ENCODE assay signal across 8 cellular contexts in the genomic region with DNA sequence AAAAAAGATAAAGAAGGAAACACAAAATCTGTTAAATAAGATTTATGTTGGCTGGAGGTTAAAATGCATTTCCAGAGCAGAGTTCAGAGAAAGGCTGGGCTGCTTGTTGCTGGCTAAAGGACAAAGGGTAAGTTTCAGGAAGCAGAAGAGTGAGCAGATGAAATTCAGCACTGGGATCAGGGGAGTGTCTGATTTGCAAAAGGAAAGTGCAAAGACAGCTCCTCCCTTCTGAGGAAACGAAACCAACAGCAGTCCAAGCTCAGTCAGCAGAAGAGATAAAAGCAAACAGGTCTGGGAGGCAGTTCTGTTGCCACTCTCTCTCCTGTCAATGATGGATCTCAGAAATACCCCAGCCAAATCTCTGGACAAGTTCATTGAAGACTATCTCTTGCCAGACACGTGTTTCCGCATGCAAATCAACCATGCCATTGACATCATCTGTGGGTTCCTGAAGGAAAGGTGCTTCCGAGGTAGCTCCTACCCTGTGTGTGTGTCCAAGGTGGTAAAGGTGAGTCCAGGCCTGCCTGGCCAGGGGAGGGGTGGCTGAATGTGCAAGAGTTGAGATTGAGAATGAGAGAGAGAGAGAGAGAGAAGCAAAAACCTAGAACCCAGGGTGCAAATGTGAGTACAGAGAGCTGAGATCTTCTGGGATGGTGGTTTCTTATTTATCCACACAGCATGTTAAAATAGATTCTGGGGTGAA. TPM values are rescaled to one million over a fixed set of nuclear protein-coding genes. Genes with fewer than 3 reads are reported as not detected.
A peak's percentile ranks its signal among the peaks of the same experiment; 100 is the strongest.
DNase-seq lines count a peak whose midpoint lies in the region; ATAC-seq and TF ChIP-seq lines count a peak whose summit lies in the region.

A gene (plus strand): TSS at position 251 of the 703 bp plus-strand sequence. CDS start 78 bp downstream, at position 329.

- peak within 1 kb of the TSS; percentile 17 for H3K9ac ChIP-seq in NT2/D1 (ENCODE audit: insufficient read length, low read depth)

- peak within 1 kb of the TSS; percentile 68 to 99 (median 94) for H3K27ac Mint-ChIP-seq in CD8-positive, alpha-beta memory T cell
- peak within 1 kb of the TSS; percentile 84 to 94 (median 90) for H3K27ac Mint-ChIP-seq in immature natural killer cell

- POLR2A ChIA-PET in CD8-positive, alpha-beta memory T cell (lab: Charles Lee) = interaction anchor here (1.8 to 3.8 kb wide), 2 partner anchors 31 to 72 kb away, joined by 6 to 21 read pairs; a partner anchor contains a TSS

- CTCF ChIA-PET in CD8-positive, alpha-beta memory T cell (lab: Charles Lee) = interaction anchor here (1.7 to 2.9 kb wide), 2 partner anchors 71 to 86 kb away, joined by 8 to 10 read pairs; a partner anchor contains a TSS

- peaks cover 3 to 15% (median 13%) of the 10 kb centered on the region in 3 donors for H3K36me3 Mint-ChIP-seq in CD8-positive, alpha-beta memory T cell
- H3K36me3 Mint-ChIP-seq in immature natural killer cell = peaks cover 14 to 27% (median 25%) of the 10 kb centered on the region in 3 donors

- peaks cover 60% of the 10 kb centered on the region for H3K4me1 ChIP-seq in CD8-positive, alpha-beta memory T cell (ENCODE audit: insufficient read depth, low read length)
- H3K4me1 ChIP-seq in NT2/D1 (ENCODE audit: insufficient read depth, insufficient read length) (no peaks in the 10 kb centered on the region), spleen (peaks cover 43 to 89% (median 79%) of the 10 kb centered on the region in 6 donors), SJCRH30 (no peaks in the 10 kb centered on the region)

- H3K4me1 Mint-ChIP-seq in CD8-positive, alpha-beta memory T cell = peaks cover 60 to 86% (median 67%) of the 10 kb centered on the region in 3 donors
- H3K4me1 Mint-ChIP-seq in immature natural killer cell = peaks cover 41 to 68% of the 10 kb centered on the region in 2 donors

- intact Hi-C loops in spleen (cut with DNase I; ENCODE audit: low total_unique reads) = loop anchor here (5.0 kb wide), 1 partner anchor 70 kb away; a partner anchor contains a TSS

- ATAC-seq in GM19025 (IDR thresholded peaks at IDR 0.05; ENCODE audit: low read depth, unreplicated experiment) (peak; percentile 62), HG03135 (IDR thresholded peaks at IDR 0.05; ENCODE audit: unreplicated experiment) (peak; percentile 70)

- H3K36me3 ChIP-seq in CD8-positive, alpha-beta memory T cell (ENCODE audit: insufficient read depth, low read length) = no peaks in the 10 kb centered on the region
- H3K36me3 ChIP-seq in NT2/D1 (ENCODE audit: insufficient read depth, insufficient read length, low read length) (no peaks in the 10 kb centered on the region), spleen (peaks cover 0 to 35% (median 2%) of the 10 kb centered on the region in 6 donors), SJCRH30 (no peaks in the 10 kb centered on the region)

- H3K9me3 ChIP-seq in CD8-positive, alpha-beta memory T cell (ENCODE audit: low read length) = no peaks in the 10 kb centered on the region
- H3K9me3 ChIP-seq in NT2/D1 (ENCODE audit: insufficient read depth, low read length) = no peaks in the 10 kb centered on the region
- peaks cover 0 to 2% (median 0%) of the 10 kb centered on the region in 8 donors for H3K9me3 ChIP-seq in spleen
- H3K9me3 ChIP-seq in SJCRH30 (replicated peaks) = no peaks in the 10 kb centered on the region

- TF ChIP-seq POLR2A in spleen (IDR thresholded peaks at IDR 0.05) = peak in 1 of 3 donors; percentile 63

- TF ChIP-seq CTCF in astrocyte of the cerebellum (IDR thresholded peaks at IDR 0.05; ENCODE audit: low read depth, low read length, missing control alignments) = no peak
- TF ChIP-seq CTCF in spleen (IDR thresholded peaks at IDR 0.05 in 8 of 11, conservative IDR thresholded peaks at IDR 0.05 in 3 of 11) = no peak

- no peaks in the 10 kb centered on the region for H3K27me3 ChIP-seq in CD8-positive, alpha-beta memory T cell (ENCODE audit: insufficient read depth, low read length, poor library complexity, severe bottlenecking)
- no peaks in the 10 kb centered on the region for H3K27me3 ChIP-seq in NT2/D1 (ENCODE audit: insufficient read depth, insufficient read length)
- H3K27me3 ChIP-seq in spleen (replicated peaks in 1 of 7) = no peaks in the 10 kb centered on the region
- no peaks in the 10 kb centered on the region for H3K27me3 ChIP-seq in SJCRH30

- 0 to 4% (median 2%) methylated on average over 4 of the region's 4 CpGs for WGBS in spleen, 5 donors

- H3K27me3 Mint-ChIP-seq in CD8-positive, alpha-beta memory T cell = no peaks in the 10 kb centered on the region
- H3K27me3 Mint-ChIP-seq in immature natural killer cell (ENCODE audit: low read depth in 3 of 3) = no peaks in the 10 kb centered on the region

- peak within 1 kb of the TSS; percentile 93 to 98 (median 95) for H3K4me3 Mint-ChIP-seq in CD8-positive, alpha-beta memory T cell
- H3K4me3 Mint-ChIP-seq in immature natural killer cell = peak within 1 kb of the TSS; percentile 90 to 99 (median 95)

- peak within 1 kb of the TSS; percentile 91 for H3K4me3 ChIP-seq in CD8-positive, alpha-beta memory T cell (ENCODE audit: low read length)
- H3K4me3 ChIP-seq in NT2/D1 (ENCODE audit: insufficient read length, low read depth) = no peak within 1 kb of the TSS
- peak within 1 kb of the TSS; percentile 4 for H3K4me3 ChIP-seq in astrocyte of the cerebellum (ENCODE audit: low read depth, low read length)
- peak within 1 kb of the TSS; percentile 51 to 75 (median 58) for H3K4me3 ChIP-seq in spleen
- no peak within 1 kb of the TSS for H3K4me3 ChIP-seq in SJCRH30

- H3K9me3 Mint-ChIP-seq in CD8-positive, alpha-beta memory T cell = no peaks in the 10 kb centered on the region
- H3K9me3 Mint-ChIP-seq in immature natural killer cell = no peaks in the 10 kb centered on the region

- DNase-seq in CD8-positive, alpha-beta memory T cell = peak in 2 of 5 donors; percentile 26 to 30
- peak; percentile 6 for DNase-seq in NT2/D1 (ENCODE audit: low read depth, low spot score)
- no peak for DNase-seq in astrocyte of the cerebellum (ENCODE audit: low read depth)
- DNase-seq in immature natural killer cell = peak; percentile 23 to 38 (median 38)
- DNase-seq in spleen = no peak
- no peak for DNase-seq in SJCRH30

- in situ Hi-C loops in astrocyte of the cerebellum (cut with HindIII; ENCODE audit: low sequenced_read_pairs) = no loop called here

- H3K27ac ChIP-seq in CD8-positive, alpha-beta memory T cell (ENCODE audit: low read depth, low read length) = peak within 1 kb of the TSS; percentile 57
- H3K27ac ChIP-seq in spleen (peak within 1 kb of the TSS; percentile 79 to 94 (median 87)), SJCRH30 (no peak within 1 kb of the TSS)

RNA-seq across cellular contexts. Expression of the gene that starts here (rescaled TPM):
- total RNA-seq in CD8-positive, alpha-beta memory T cell = 1 to 10 TPM; 4.5 to 5.5 TPM
- polyA plus RNA-seq in CD8-positive, alpha-beta memory T cell = 38.5 TPM
- polyA plus RNA-seq in immature natural killer cell = 10 to 100 TPM; 22.3 to 46.0 (median 25.6) TPM
- total RNA-seq in spleen = 10 to 100 TPM; 43.2 to 68.4 (median 56.7) TPM
- polyA plus RNA-seq in spleen = 10 to 100 TPM; 34.7 to 53.8 (median 47.7) TPM
- total RNA-seq in SJCRH30 (2014; rRNA removed; shearing (Covaris generic)) = not detected in 2 replicates

Comparison
In these comparisons a context has a peak if more than half of its experiments do, and no peak if none do; other contexts are left out.
1. RNA of the gene that starts here (total RNA-seq): 43.2 to 68.4 TPM in spleen; 4.5 to 5.5 TPM in CD8-positive, alpha-beta memory T cell and not detected in SJCRH30; every median in the first group is over 4 times any median in the second.
2. DNase-seq: peak in NT2/D1 (single experiment) and immature natural killer cell (3 of 3); none in astrocyte of the cerebellum (single experiment), spleen (single experiment) and SJCRH30 (0 of 2).
3. H3K4me3 ChIP-seq: peak in CD8-positive, alpha-beta memory T cell (single experiment), astrocyte of the cerebellum (single experiment) and spleen (8 of 8); none in NT2/D1 (single experiment) and SJCRH30 (single experiment).